In genomic region chr6:2865270-2866182, GRCh38 we compare ENCODE assay signal across 10 cellular contexts. TPM values are rescaled to one million over a fixed set of nuclear protein-coding genes. Genes with fewer than 3 reads are reported as not detected.
A peak's percentile ranks its signal among the peaks of the same experiment; 100 is the strongest.
DNase-seq lines count a peak whose midpoint lies in the region; ATAC-seq and TF ChIP-seq lines count a peak whose summit lies in the region.
"Had no signal": no experiment of that assay in that cellular context is flagged by ENCODE, and none has a peak within 500 bp of the region (broad histone marks: within the 10 kb centered on the region; RNA-seq: fewer than 3 reads in every experiment).

No MANE protein-coding gene starts in this region.

- no peak for TF ChIP-seq CTCF in choroid plexus epithelial cell (conservative IDR thresholded peaks at IDR 0.05; ENCODE audit: low read depth, low read length)

- H3K4me3 Mint-ChIP-seq in stimulated activated naive CD8-positive, alpha-beta T cell treated with anti-CD3 and anti-CD28 coated beads, Interleukin-15, Interleukin-2, amounts not matched to agents 100 ng/mL and 50 ng/mL, for 24 hours, result no peak overlapping the region
- H3K4me3 Mint-ChIP-seq in stimulated activated naive CD8-positive, alpha-beta T cell treated with anti-CD3 and anti-CD28 coated beads, Interleukin-15, amount 100 ng/mL, for 72 hours, result no peak overlapping the region
- no peak overlapping the region for H3K4me3 Mint-ChIP-seq in memory B cell
- H3K4me3 Mint-ChIP-seq in CD8-positive, alpha-beta memory T cell, result no peak overlapping the region

- H3K27ac ChIP-seq in CD8-positive, alpha-beta memory T cell (ENCODE audit: low read depth, low read length), result no peak overlapping the region

- no peak for DNase-seq in stimulated activated naive CD8-positive, alpha-beta T cell treated with anti-CD3 and anti-CD28 coated beads, Interleukin-15, amount 100 ng/mL, for 72 hours
- DNase-seq in choroid plexus epithelial cell (ENCODE audit: low read depth) (peak; percentile 22), memory B cell (ENCODE audit: low spot score in 2 of 2) (peak in 1 of 2 donors; percentile 7), NCI-H1417 (lab: John Stamatoyannopoulos, UW) (no peak)
- no peak for DNase-seq in CD8-positive, alpha-beta memory T cell
- DNase-seq: NCI-H1092, NCI-H774 had no signal

- H3K4me3 ChIP-seq in choroid plexus epithelial cell (ENCODE audit: low read depth, low read length), result no peak overlapping the region
- H3K4me3 ChIP-seq in CD8-positive, alpha-beta memory T cell (ENCODE audit: low read length), result no peak overlapping the region

- POLR2A ChIA-PET in CD8-positive, alpha-beta memory T cell (lab: Charles Lee), result interaction anchor here (1.0 to 5.5 kb wide), 2 partner anchors 10 to 13 kb away, joined by 5 to 37 read pairs; no protein-coding TSS in a partner anchor

- peak overlapping the region; percentile 75 for H3K27ac Mint-ChIP-seq in stimulated activated naive CD8-positive, alpha-beta T cell treated with anti-CD3 and anti-CD28 coated beads, Interleukin-15, Interleukin-2, amounts not matched to agents 100 ng/mL and 50 ng/mL, for 24 hours
- no peak overlapping the region for H3K27ac Mint-ChIP-seq in stimulated activated naive CD8-positive, alpha-beta T cell treated with anti-CD3 and anti-CD28 coated beads, Interleukin-15, amount 100 ng/mL, for 72 hours
- H3K27ac Mint-ChIP-seq in memory B cell, result peak overlapping the region; percentile 69
- H3K27ac Mint-ChIP-seq in CD8-positive, alpha-beta memory T cell, result peak overlapping the region in 4 of 8 donors; percentile 9 to 75 (median 20)

- H3K9me3 Mint-ChIP-seq in stimulated activated naive CD8-positive, alpha-beta T cell treated with anti-CD3 and anti-CD28 coated beads, Interleukin-15, Interleukin-2, amounts not matched to agents 100 ng/mL and 50 ng/mL, for 24 hours, result no peaks in the 10 kb centered on the region
- no peaks in the 10 kb centered on the region for H3K9me3 Mint-ChIP-seq in stimulated activated naive CD8-positive, alpha-beta T cell treated with anti-CD3 and anti-CD28 coated beads, Interleukin-15, amount 100 ng/mL, for 72 hours
- peaks cover 2% of the 10 kb centered on the region for H3K9me3 Mint-ChIP-seq in memory B cell
- H3K9me3 Mint-ChIP-seq in CD8-positive, alpha-beta memory T cell, result no peaks in the 10 kb centered on the region

- no peaks in the 10 kb centered on the region for H3K27me3 Mint-ChIP-seq in stimulated activated naive CD8-positive, alpha-beta T cell treated with anti-CD3 and anti-CD28 coated beads, Interleukin-15, Interleukin-2, amounts not matched to agents 100 ng/mL and 50 ng/mL, for 24 hours
- no peaks in the 10 kb centered on the region for H3K27me3 Mint-ChIP-seq in stimulated activated naive CD8-positive, alpha-beta T cell treated with anti-CD3 and anti-CD28 coated beads, Interleukin-15, amount 100 ng/mL, for 72 hours
- H3K27me3 Mint-ChIP-seq in memory B cell, result no peaks in the 10 kb centered on the region
- H3K27me3 Mint-ChIP-seq in CD8-positive, alpha-beta memory T cell, result no peaks in the 10 kb centered on the region

- H3K27me3 ChIP-seq in CD8-positive, alpha-beta memory T cell (ENCODE audit: insufficient read depth, low read length, poor library complexity, severe bottlenecking), result no peaks in the 10 kb centered on the region

- H3K4me1 ChIP-seq in CD8-positive, alpha-beta memory T cell (ENCODE audit: insufficient read depth, low read length), result peaks cover 38% of the 10 kb centered on the region

- no peak for ATAC-seq in stimulated activated naive CD8-positive, alpha-beta T cell treated with anti-CD3 and anti-CD28 coated beads, Interleukin-15, amount 100 ng/mL, for 72 hours
- no peak for ATAC-seq in memory B cell (ENCODE audit: low read depth)
- no peak for ATAC-seq in HG02610 (IDR thresholded peaks at IDR 0.05; ENCODE audit: unreplicated experiment)
- no peak for ATAC-seq in HG02885 (IDR thresholded peaks at IDR 0.05; ENCODE audit: poor library complexity, unreplicated experiment)

- no peaks in the 10 kb centered on the region for H3K9me3 ChIP-seq in CD8-positive, alpha-beta memory T cell (ENCODE audit: low read length)

- CTCF ChIA-PET in CD8-positive, alpha-beta memory T cell (lab: Charles Lee), result interaction anchor here (0.5 to 1.8 kb wide), 5 partner anchors 19 to 100 kb away, joined by 3 to 9 read pairs (median 3); partner anchors contain the start of gene WRNIP1

- no peaks in the 10 kb centered on the region for H3K36me3 ChIP-seq in CD8-positive, alpha-beta memory T cell (ENCODE audit: insufficient read depth, low read length)

- H3K36me3 Mint-ChIP-seq in stimulated activated naive CD8-positive, alpha-beta T cell treated with anti-CD3 and anti-CD28 coated beads, Interleukin-15, Interleukin-2, amounts not matched to agents 100 ng/mL and 50 ng/mL, for 24 hours (ENCODE audit: low read depth), result peaks cover 5% of the 10 kb centered on the region
- H3K36me3 Mint-ChIP-seq in memory B cell, result peaks cover 2% of the 10 kb centered on the region
- H3K36me3 Mint-ChIP-seq in CD8-positive, alpha-beta memory T cell, result peaks cover 0 to 3% (median 0%) of the 10 kb centered on the region in 3 donors

- peaks cover 82% of the 10 kb centered on the region for H3K4me1 Mint-ChIP-seq in stimulated activated naive CD8-positive, alpha-beta T cell treated with anti-CD3 and anti-CD28 coated beads, Interleukin-15, Interleukin-2, amounts not matched to agents 100 ng/mL and 50 ng/mL, for 24 hours (ENCODE audit: low read depth)
- H3K4me1 Mint-ChIP-seq in stimulated activated naive CD8-positive, alpha-beta T cell treated with anti-CD3 and anti-CD28 coated beads, Interleukin-15, amount 100 ng/mL, for 72 hours, result peaks cover 75% of the 10 kb centered on the region
- peaks cover 44% of the 10 kb centered on the region for H3K4me1 Mint-ChIP-seq in memory B cell
- H3K4me1 Mint-ChIP-seq in CD8-positive, alpha-beta memory T cell, result peaks cover 48 to 72% (median 61%) of the 10 kb centered on the region in 3 donors

RNA-seq across cellular contexts. Expression of gene SERPINB1, which starts 23.9 kb away (rescaled TPM):
- 10 to 100 TPM; 40.4 to 42.4 TPM for total RNA-seq in CD8-positive, alpha-beta memory T cell
- polyA plus RNA-seq in CD8-positive, alpha-beta memory T cell, result 103 TPM

RNA-seq across cellular contexts. Expression of gene SERPINB9, which starts 37.6 kb away (rescaled TPM):
- 10 to 100 TPM; 63.5 to 65.1 TPM for total RNA-seq in CD8-positive, alpha-beta memory T cell
- polyA plus RNA-seq in CD8-positive, alpha-beta memory T cell, result 42.3 TPM

Comparison
In these comparisons a context has a peak if more than half of its experiments do, and no peak if none do; other contexts are left out.
1. H3K27ac Mint-ChIP-seq: peak in stimulated activated naive CD8-positive, alpha-beta T cell treated with anti-CD3 and anti-CD28 coated beads, Interleukin-15, Interleukin-2, amounts not matched to agents 100 ng/mL and 50 ng/mL, for 24 hours (single experiment) and memory B cell (single experiment); none in stimulated activated naive CD8-positive, alpha-beta T cell treated with anti-CD3 and anti-CD28 coated beads, Interleukin-15, amount 100 ng/mL, for 72 hours (0 of 2).